16 cellular contexts compared by ENCODE assay signal in the genomic region with DNA sequence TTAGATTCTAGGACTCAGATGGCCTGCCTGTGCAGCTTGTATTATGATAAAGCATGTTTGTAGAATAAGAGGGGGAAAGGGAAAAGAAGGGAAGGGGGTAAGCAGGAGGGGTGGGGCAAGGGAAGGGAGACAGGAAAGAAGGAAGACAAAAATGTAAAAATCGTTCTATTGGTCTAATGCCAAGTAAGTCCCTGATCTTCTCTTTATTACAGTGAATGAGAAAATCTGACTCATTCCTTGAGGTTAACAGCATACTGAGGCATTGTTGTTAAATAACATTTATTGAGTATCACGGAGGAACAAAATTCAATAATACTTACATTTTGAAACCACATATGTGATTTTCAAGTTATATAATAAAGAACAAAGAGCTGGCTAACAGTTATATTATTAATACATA.
DNase-seq lines count a peak whose midpoint lies in the region; ATAC-seq, FAIRE-seq and TF ChIP-seq lines count a peak whose summit lies in the region.
"Had no signal": no experiment of that assay in that cellular context is flagged by ENCODE, and none has a peak within 500 bp of the region (broad histone marks: within the 10 kb centered on the region; RNA-seq: fewer than 3 reads in every experiment).

No MANE protein-coding gene starts in this region.

- H3K27ac Mint-ChIP-seq in immature natural killer cell (no peak overlapping the region), H9 (no peak overlapping the region)
- H3K27ac Mint-ChIP-seq: CD4-positive, alpha-beta T cell; GM23338 had no signal

- no peak for FAIRE-seq in urothelium cell line (lab: Jason Lieb, UNC)
- FAIRE-seq: A204.1 had no signal

- whole genome bisulfite sequencing in H9 (ENCODE audit: extremely low coverage, insufficient read length, low lambda C conversion rate): no CpG with 5 or more reads among the region's 2 CpGs

- no peak overlapping the region for H4K5ac ChIP-seq in H9 (ENCODE audit: insufficient read length, low read depth, low read length)

- POLR2A ChIA-PET in PC-3 (lab: Charles Lee; ENCODE audit: unreplicated experiment): no interaction called here

- no peak for TF ChIP-seq CTCF in PC-3 (conservative IDR thresholded peaks at IDR 0.05; ENCODE audit: low read depth, low read length)
- TF ChIP-seq CTCF in H9 (conservative IDR thresholded peaks at IDR 0.05): no peak

- intact Hi-C loops in PC-3 (cut with micrococcal nuclease): no loop called here

- no peak overlapping the region for H3K18ac ChIP-seq in H9 (ENCODE audit: insufficient read length, low read depth, low read length)

- H3K27me3 ChIP-seq in PC-3 (ENCODE audit: low read length): no peaks in the 10 kb centered on the region
- H3K27me3 ChIP-seq in H9 (ENCODE audit: insufficient read depth, low read length): no peaks in the 10 kb centered on the region

- no peak overlapping the region for H2BK5ac ChIP-seq in H9 (ENCODE audit: insufficient read length, low read length)

- H3K9ac ChIP-seq in PC-3 (ENCODE audit: low read length) (no peak overlapping the region), SK-N-MC (ENCODE audit: insufficient read length) (no peak overlapping the region), H9 (ENCODE audit: extremely low read depth, insufficient read length, low read length) (no peak overlapping the region)

- no peak overlapping the region for H2AK5ac ChIP-seq in H9 (ENCODE audit: insufficient read length, low read length)

- H2BK20ac ChIP-seq in H9 (ENCODE audit: low read depth, low read length, poor library complexity, severe bottlenecking): no peak overlapping the region

- no TSS peak for BruUV-seq in PC-3 (replicated peaks; lab: Mats Ljungman, UMichigan)

- no peak overlapping the region for H3K14ac ChIP-seq in H9 (ENCODE audit: insufficient read depth, low read length)

- peak; percentile 47 for DNase-seq in COLO829 (ENCODE audit: low spot score)
- peak; percentile 2 for DNase-seq in PC-3
- no peak for DNase-seq in SK-N-MC (ENCODE audit: low read depth, low spot score)
- peak; percentile 21 for DNase-seq in urothelium cell line (ENCODE audit: low spot score)
- DNase-seq in immature natural killer cell: no peak
- no peak for DNase-seq in H9
- DNase-seq in stimulated activated naive CD8-positive, alpha-beta T cell treated with anti-CD3 and anti-CD28 coated beads, Interleukin-15, Interleukin-2, amounts not matched to agents 100 U/mL and 50 U/mL, for 24 hours: no peak
- DNase-seq: AML-193; CD4-positive, alpha-beta T cell; DMS153; DMS79; GDM1; H7 had no signal

- H4K8ac ChIP-seq in H9 (replicated peaks; ENCODE audit: insufficient read length, low read depth, low read length): no peak overlapping the region

- no peaks in the 10 kb centered on the region for H3K9me3 ChIP-seq in PC-3 (ENCODE audit: low read length)
- no peaks in the 10 kb centered on the region for H3K9me3 ChIP-seq in SK-N-MC (ENCODE audit: low read depth, low read length)
- H3K9me3 ChIP-seq in H9 (ENCODE audit: control insufficient read depth, low read depth, low read length): no peaks in the 10 kb centered on the region

- H3K4me3 Mint-ChIP-seq in immature natural killer cell (no peak overlapping the region), H9 (no peak overlapping the region)
- H3K4me3 Mint-ChIP-seq: CD4-positive, alpha-beta T cell; GM23338 had no signal

- no peak overlapping the region for H3K23ac ChIP-seq in H9 (ENCODE audit: insufficient read length, low read depth, low read length)

- H3K36me3 ChIP-seq in PC-3 (ENCODE audit: low read depth, low read length) (no peaks in the 10 kb centered on the region), SK-N-MC (ENCODE audit: insufficient read depth, low read length) (no peaks in the 10 kb centered on the region)

- H3K79me2 ChIP-seq in PC-3 (ENCODE audit: low read length): no peaks in the 10 kb centered on the region
- no peaks in the 10 kb centered on the region for H3K79me2 ChIP-seq in H9 (ENCODE audit: insufficient read depth, low read length)

- CTCF ChIA-PET in PC-3 (lab: Charles Lee): no interaction called here

- no peak overlapping the region for H3K4me2 ChIP-seq in PC-3 (ENCODE audit: low read length)
- H3K4me2 ChIP-seq in H9 (ENCODE audit: insufficient read depth, insufficient read length, low read length): no peak overlapping the region
- H3K4me2 ChIP-seq: GM23338 had no signal

- H2BK15ac ChIP-seq in H9 (ENCODE audit: low read depth, low read length): no peak overlapping the region

- H3K27ac ChIP-seq in PC-3 (ENCODE audit: low read length): no peak overlapping the region
- peak overlapping the region; percentile 13; the same call in 1 of the 2 replicates for H3K27ac ChIP-seq in SK-N-MC
- no peak overlapping the region for H3K27ac ChIP-seq in H9 (ENCODE audit: insufficient read length, low read depth, low read length)
- H3K27ac ChIP-seq: C4-2B had no signal

- 0 out of 2 replicates have a peak, but pooled peaks have one; percentile 35 for ATAC-seq in PC-3
- no peak for ATAC-seq in stimulated activated naive CD8-positive, alpha-beta T cell treated with anti-CD3 and anti-CD28 coated beads, Interleukin-15, Interleukin-2, amounts not matched to agents 100 U/mL and 50 U/mL, for 24 hours
- ATAC-seq: GM23338 had no signal

- H3K9me2 ChIP-seq in PC-3 (replicated peaks; ENCODE audit: low read length): no peaks in the 10 kb centered on the region

- H3K23me2 ChIP-seq in H9 (ENCODE audit: insufficient read length, low read depth, low read length, poor library complexity, severe bottlenecking): no peaks in the 10 kb centered on the region

- H3K4me3 ChIP-seq in PC-3 (ENCODE audit: low read length): no peak overlapping the region
- H3K4me3 ChIP-seq in SK-N-MC: no peak overlapping the region
- H3K4me3 ChIP-seq: GM23338 had no signal

- H3K4me1 Mint-ChIP-seq in immature natural killer cell (no peaks in the 10 kb centered on the region), H9 (peaks cover 0 to 5% of the 10 kb centered on the region in 2 experiments; a peak in 2 of 4 replicates)
- H3K4me1 Mint-ChIP-seq: GM23338 had no signal

- H2AFZ ChIP-seq in PC-3 (ENCODE audit: low read length) (no peak overlapping the region), H9 (ENCODE audit: low read length) (no peak overlapping the region)
- H2AFZ ChIP-seq: GM23338 had no signal

- no peak overlapping the region for H2BK120ac ChIP-seq in H9 (ENCODE audit: low read depth, low read length, poor library complexity, severe bottlenecking)

- H3K9me3 Mint-ChIP-seq in immature natural killer cell (peaks cover 8 to 22% (median 12%) of the 10 kb centered on the region in 6 donors), H9 (no peaks in the 10 kb centered on the region)
- H3K9me3 Mint-ChIP-seq: GM23338 had no signal

- no peak overlapping the region for H3K4ac ChIP-seq in H9 (ENCODE audit: low read depth, low read length)

- H3K27me3 Mint-ChIP-seq in immature natural killer cell (ENCODE audit: low read depth in 3 of 3) (no peaks in the 10 kb centered on the region), H9 (ENCODE audit: low read depth) (no peaks in the 10 kb centered on the region)
- H3K27me3 Mint-ChIP-seq: CD4-positive, alpha-beta T cell had no signal

- H2BK12ac ChIP-seq in H9 (ENCODE audit: insufficient read length, low read depth, low read length): no peak overlapping the region

- no peak overlapping the region for H3K56ac ChIP-seq in H9 (ENCODE audit: insufficient read length, low read depth, low read length)

- H3T11ph ChIP-seq in H9 (ENCODE audit: low read length): no peak overlapping the region

- no peaks in the 10 kb centered on the region for H3K79me1 ChIP-seq in H9 (ENCODE audit: insufficient read depth, low read depth, low read length, poor library complexity, severe bottlenecking)

- H3F3A ChIP-seq in PC-3 (ENCODE audit: low read length, unreplicated experiment): no peaks in the 10 kb centered on the region

- H3K4me1 ChIP-seq in PC-3 (ENCODE audit: insufficient read depth, low read length) (no peaks in the 10 kb centered on the region), H9 (ENCODE audit: insufficient read depth, low read length) (no peaks in the 10 kb centered on the region)

- H3K36me3 Mint-ChIP-seq in immature natural killer cell (peaks cover 0 to 3% (median 0%) of the 10 kb centered on the region in 3 donors), H9 (ENCODE audit: insufficient read depth in 1 of 3, low read depth in 3 of 3) (no peaks in the 10 kb centered on the region)

- H4K20me1 ChIP-seq in PC-3 (ENCODE audit: low read length): no peaks in the 10 kb centered on the region
- H4K20me1 ChIP-seq in H9 (ENCODE audit: control insufficient read depth, insufficient read depth, insufficient read length): no peaks in the 10 kb centered on the region

- H4K91ac ChIP-seq in H9 (ENCODE audit: insufficient read length, low read depth, low read length): no peak overlapping the region

Comparison
In these comparisons a context has a peak if more than half of its experiments do, and no peak if none do; other contexts are left out.
1. DNase-seq: peak in COLO829 (single experiment), PC-3 (single experiment) and urothelium cell line (single experiment); none in SK-N-MC (single experiment), immature natural killer cell (0 of 3), H9 (single experiment) and stimulated activated naive CD8-positive, alpha-beta T cell treated with anti-CD3 and anti-CD28 coated beads, Interleukin-15, Interleukin-2, amounts not matched to agents 100 U/mL and 50 U/mL, for 24 hours (single experiment).